Comparison of ENCODE assay signal across 26 cellular contexts in genomic region chr1:55993608-55994251, GRCh38.
"Had no signal": no experiment of that assay in that cellular context is flagged by ENCODE, and none has a peak within 500 bp of the region (broad histone marks: within the 10 kb centered on the region; RNA-seq: fewer than 3 reads in every experiment).

No MANE protein-coding gene starts in this region.

- H3K9ac ChIP-seq: neural progenitor cell had no signal

- H3K9me3 ChIP-seq: adrenal gland, ascending aorta, esophagus squamous epithelium, testis, vagina had no signal

- H2AFZ ChIP-seq: neural progenitor cell had no signal

- FAIRE-seq: bronchial epithelial cell had no signal

- H3K27ac ChIP-seq: adrenal gland, ascending aorta, esophagus squamous epithelium, foreskin keratinocyte, lower lobe of right lung, neural progenitor cell, spleen, testis, vagina had no signal

- H3K27me3 ChIP-seq: adrenal gland, ascending aorta, esophagus squamous epithelium, foreskin keratinocyte, neural progenitor cell, spleen, testis, vagina had no signal

- H3K36me3 ChIP-seq: adrenal gland, ascending aorta, esophagus squamous epithelium, lower lobe of right lung, neural progenitor cell, spleen, vagina had no signal

- H3K4me2 ChIP-seq: neural progenitor cell had no signal

- DNase-seq: activated CD4-positive, alpha-beta T cell treated with anti-CD3 and anti-CD28 coated beads, Interleukin-2, amount 10 ng/mL, durations not matched to agents 7 days and 5 days; activated CD8-positive, alpha-beta memory T cell treated with anti-CD3 and anti-CD28 coated beads, Interleukin-2, amount 10 ng/mL, durations not matched to agents 7 days and 5 days; activated CD8-positive, alpha-beta T cell treated with anti-CD3 and anti-CD28 coated beads for 36 hours; activated gamma-delta T cell treated with Interleukin-2 at 50 U/mL for 16 hours; activated T-cell treated with anti-CD3 and anti-CD28 coated beads for 4 hours; adrenal gland; cortex of kidney; endodermal cell; esophagus squamous epithelium; foreskin keratinocyte; lower lobe of right lung; mesendoderm; naive B cell; retina; spleen; stimulated activated CD4-positive, alpha-beta T cell treated with anti-CD3 and anti-CD28 coated beads, Interleukin-4, amount 100 ng/mL, for 1 hour; stimulated activated naive CD4-positive, alpha-beta T cell; testis; trophoblast cell had no signal

- H3K4me1 ChIP-seq: adrenal gland, foreskin keratinocyte, lower lobe of right lung, neural progenitor cell, spleen, vagina had no signal

- H3K4me3 ChIP-seq: adrenal gland, ascending aorta, esophagus squamous epithelium, lower lobe of right lung, neural progenitor cell, spleen, testis, vagina had no signal

- ATAC-seq: activated CD4-positive, CD25-positive, alpha-beta regulatory T cell treated with anti-CD3 and anti-CD28 coated beads, Interleukin-2, amount 50 U/mL, for 24 hours; activated CD8-positive, alpha-beta memory T cell treated with anti-CD3 and anti-CD28 coated beads, Interleukin-2, amount 10 ng/mL, durations not matched to agents 7 days and 5 days; activated CD8-positive, alpha-beta T cell treated with anti-CD3 and anti-CD28 coated beads for 36 hours; activated naive CD4-positive, alpha-beta T cell treated with anti-CD3 and anti-CD28 coated beads, Interleukin-2, amount 50 U/mL, for 72 hours; foreskin keratinocyte; left lobe of liver; lower lobe of right lung had no signal
